In genomic region chr7:27784399-27785053, GRCh38 we compare ENCODE assay signal across 8 cellular contexts. TPM values are rescaled to one million over a fixed set of nuclear protein-coding genes. Genes with fewer than 3 reads are reported as not detected.
A peak's percentile ranks its signal among the peaks of the same experiment; 100 is the strongest.
DNase-seq lines count a peak whose midpoint lies in the region; ATAC-seq and TF ChIP-seq lines count a peak whose summit lies in the region.

No MANE protein-coding gene starts in this region.

- no peak for TF ChIP-seq POLR2A in breast epithelium (IDR thresholded peaks at IDR 0.05)

- in situ Hi-C loops in GM23248 (cut with MboI): no loop called here

- BruUV-seq in PC-3 (replicated peaks; lab: Mats Ljungman, UMichigan): no TSS peak

- ATAC-seq in PC-3 (peak; percentile 97), lung (ENCODE audit: insufficient read depth, low FRiP score) (peak; percentile 77), HG02885 (IDR thresholded peaks at IDR 0.05; ENCODE audit: poor library complexity, unreplicated experiment) (no peak), GM18868 (IDR thresholded peaks at IDR 0.05; ENCODE audit: unreplicated experiment) (no peak)

- H3K27me3 ChIP-seq in CD8-positive, alpha-beta memory T cell (ENCODE audit: insufficient read depth, low read length, poor library complexity, severe bottlenecking): no peaks in the 10 kb centered on the region
- no peaks in the 10 kb centered on the region for H3K27me3 ChIP-seq in GM23248 (replicated peaks; ENCODE audit: insufficient read depth)
- no peaks in the 10 kb centered on the region for H3K27me3 ChIP-seq in PC-3 (ENCODE audit: low read length)
- H3K27me3 ChIP-seq in breast epithelium: no peaks in the 10 kb centered on the region
- no peaks in the 10 kb centered on the region for H3K27me3 ChIP-seq in lung (ENCODE audit: control insufficient read depth, insufficient read depth)

- no peak overlapping the region for H3K27ac ChIP-seq in CD8-positive, alpha-beta memory T cell (ENCODE audit: low read depth, low read length)
- H3K27ac ChIP-seq in GM23248: no peak overlapping the region
- no peak overlapping the region for H3K27ac ChIP-seq in PC-3 (ENCODE audit: low read length)
- H3K27ac ChIP-seq in breast epithelium: no peak overlapping the region
- H3K27ac ChIP-seq in lung (ENCODE audit: low read depth in 1 of 2, low read length in 1 of 2): no peak overlapping the region

- H3K79me2 ChIP-seq in GM23248 (ENCODE audit: insufficient read depth) (peaks cover 50% of the 10 kb centered on the region), PC-3 (ENCODE audit: low read length) (peaks cover 18% of the 10 kb centered on the region)

- H3K9me2 ChIP-seq in GM23248 (ENCODE audit: insufficient read depth) (no peaks in the 10 kb centered on the region), PC-3 (replicated peaks; ENCODE audit: low read length) (no peaks in the 10 kb centered on the region)

- intact Hi-C loops in PC-3 (cut with micrococcal nuclease) (loop anchor here (1.0 to 10.0 kb wide), 4 partner anchors 137 to 310 kb away; no protein-coding TSS in a partner anchor), breast epithelium (cut with DNase I; ENCODE audit: low total_unique reads) (no loop called here)

- no peaks in the 10 kb centered on the region for H3K9me3 Mint-ChIP-seq in CD8-positive, alpha-beta memory T cell

- H3K4me3 Mint-ChIP-seq in CD8-positive, alpha-beta memory T cell: no peak overlapping the region

- TF ChIP-seq CTCF in PC-3 (conservative IDR thresholded peaks at IDR 0.05; ENCODE audit: low read depth, low read length): peak; percentile 75
- TF ChIP-seq CTCF in breast epithelium (IDR thresholded peaks at IDR 0.05): peak; percentile 31 to 47 (median 45)
- TF ChIP-seq CTCF in lung (IDR thresholded peaks at IDR 0.05; ENCODE audit: control extremely low read depth, extremely low read depth): peak; percentile 11

- H3K4me1 Mint-ChIP-seq in CD8-positive, alpha-beta memory T cell: peaks cover 18 to 43% (median 34%) of the 10 kb centered on the region in 3 donors

- H3K4me2 ChIP-seq in GM23248 (ENCODE audit: unreplicated experiment): peak overlapping the region; percentile 19
- H3K4me2 ChIP-seq in PC-3 (ENCODE audit: low read length): 0 out of 2 replicates have a peak overlapping the region, but pooled peaks have one; percentile 61

- DNase-seq in CD8-positive, alpha-beta memory T cell: peak in 3 of 5 donors; percentile 1 to 50 (median 29)
- DNase-seq in GM23248: peak; percentile 81
- DNase-seq in PC-3: peak; percentile 96
- no peak for DNase-seq in breast epithelium (ENCODE audit: low spot score in 2 of 2)
- no peak for DNase-seq in lung (ENCODE audit: low spot score)
- DNase-seq in NK-92 treated with Interleukin-12 subunit alpha and Interleukin-12 subunit beta, amount 100 ng/mL, for 24 hours (lab: John Stamatoyannopoulos, UW): no peak

- no peaks in the 10 kb centered on the region for H3K4me1 ChIP-seq in CD8-positive, alpha-beta memory T cell (ENCODE audit: insufficient read depth, low read length)
- peaks cover 16% of the 10 kb centered on the region for H3K4me1 ChIP-seq in GM23248 (ENCODE audit: insufficient read depth)
- peaks cover 24% of the 10 kb centered on the region for H3K4me1 ChIP-seq in PC-3 (ENCODE audit: insufficient read depth, low read length)
- peaks cover 0 to 9% of the 10 kb centered on the region in 2 donors for H3K4me1 ChIP-seq in breast epithelium
- peaks cover 0 to 2% of the 10 kb centered on the region in 2 donors for H3K4me1 ChIP-seq in lung (ENCODE audit: control insufficient read depth in 2 of 2, insufficient read depth in 2 of 2, low read length in 2 of 2)

- H3K9me3 ChIP-seq in CD8-positive, alpha-beta memory T cell (ENCODE audit: low read length): no peaks in the 10 kb centered on the region
- no peaks in the 10 kb centered on the region for H3K9me3 ChIP-seq in GM23248 (ENCODE audit: low read depth)
- no peaks in the 10 kb centered on the region for H3K9me3 ChIP-seq in PC-3 (ENCODE audit: low read length)
- no peaks in the 10 kb centered on the region for H3K9me3 ChIP-seq in breast epithelium
- H3K9me3 ChIP-seq in lung (ENCODE audit: control insufficient read depth in 2 of 2, insufficient read depth in 1 of 2, low read length in 1 of 2): no peaks in the 10 kb centered on the region

- no peaks in the 10 kb centered on the region for H4K20me1 ChIP-seq in GM23248 (ENCODE audit: insufficient read depth)
- H4K20me1 ChIP-seq in PC-3 (ENCODE audit: low read length): no peaks in the 10 kb centered on the region

- H3F3A ChIP-seq in GM23248 (ENCODE audit: insufficient read depth) (peaks cover 9% of the 10 kb centered on the region; the same call in 1 of the 2 replicates), PC-3 (ENCODE audit: low read length, unreplicated experiment) (no peaks in the 10 kb centered on the region)

- peaks cover 5% of the 10 kb centered on the region for H3K36me3 ChIP-seq in CD8-positive, alpha-beta memory T cell (ENCODE audit: insufficient read depth, low read length)
- H3K36me3 ChIP-seq in GM23248 (ENCODE audit: low read depth): peaks cover 25% of the 10 kb centered on the region
- peaks cover 15% of the 10 kb centered on the region; the same call in 1 of the 2 replicates for H3K36me3 ChIP-seq in PC-3 (ENCODE audit: low read depth, low read length)
- H3K36me3 ChIP-seq in breast epithelium: no peaks in the 10 kb centered on the region
- H3K36me3 ChIP-seq in lung (ENCODE audit: control insufficient read depth in 2 of 2, insufficient read depth in 2 of 2, low read length in 2 of 2): peaks cover 0 to 6% of the 10 kb centered on the region in 2 donors

- no peak overlapping the region for H3K4me3 ChIP-seq in CD8-positive, alpha-beta memory T cell (ENCODE audit: low read length)
- H3K4me3 ChIP-seq in GM23248 (no peak overlapping the region), PC-3 (ENCODE audit: low read length) (no peak overlapping the region), breast epithelium (no peak overlapping the region), lung (no peak overlapping the region)

- peaks cover 10 to 55% (median 13%) of the 10 kb centered on the region in 3 donors for H3K36me3 Mint-ChIP-seq in CD8-positive, alpha-beta memory T cell

- WGBS in GM23248 (ENCODE audit: low coverage in 1 of 2, low lambda C conversion rate in 2 of 2, missing lambda C conversion rate in 2 of 2), 2 experiments: 46 to 48% methylated on average over 6 of the region's 6 CpGs
- WGBS in lung, 2 donors: 60 to 61% methylated on average over 6 of the region's 6 CpGs

- CTCF ChIA-PET in CD8-positive, alpha-beta memory T cell (lab: Charles Lee): interaction anchor here (0.9 to 1.6 kb wide), 3 partner anchors 11 to 235 kb away, joined by 3 to 5 read pairs (median 4); no protein-coding TSS in a partner anchor
- CTCF ChIA-PET in PC-3 (lab: Charles Lee): no interaction called here

- POLR2A ChIA-PET in CD8-positive, alpha-beta memory T cell (lab: Charles Lee): no interaction called here
- POLR2A ChIA-PET in PC-3 (lab: Charles Lee; ENCODE audit: unreplicated experiment): no interaction called here

- H2AFZ ChIP-seq in GM23248 (no peak overlapping the region), PC-3 (ENCODE audit: low read length) (no peak overlapping the region)

- peak overlapping the region in 5 of 8 donors; percentile 0 to 79 (median 52) for H3K27ac Mint-ChIP-seq in CD8-positive, alpha-beta memory T cell

- no peaks in the 10 kb centered on the region for H3K27me3 Mint-ChIP-seq in CD8-positive, alpha-beta memory T cell

- H3K9ac ChIP-seq in GM23248 (no peak overlapping the region), PC-3 (ENCODE audit: low read length) (no peak overlapping the region)

RNA-seq across cellular contexts. Expression of gene TAX1BP1, which starts 44.6 kb away (rescaled TPM):
- total RNA-seq in CD8-positive, alpha-beta memory T cell: 10 to 100 TPM; 80.8 to 82.1 TPM
- 135 TPM for polyA plus RNA-seq in CD8-positive, alpha-beta memory T cell
- 79.4 and 98.1 TPM in 2 replicates for total RNA-seq in GM23248 (2014; rRNA removed; shearing (Covaris generic))
- polyA plus RNA-seq in GM23248 (2016; fragmentation: Nextera tagmentation; extraction: Ambion mirVana) (131 and 137 TPM in 2 replicates), lung (10 to 100 TPM; 61.4 to 74.0 TPM)
- total RNA-seq in PC-3 (2014; rRNA removed) (49.5 and 58.5 TPM in 2 replicates), breast epithelium (100 to 1,000 TPM; 105 to 156 (median 110) TPM), lung (100 to 1,000 TPM in 1 of 2 donors, 10 to 100 TPM in 1; 92.1 to 137 TPM)

Comparison
In these comparisons a context has a peak if more than half of its experiments do, and no peak if none do; other contexts are left out.
1. DNase-seq: peak in CD8-positive, alpha-beta memory T cell (3 of 5), GM23248 (single experiment) and PC-3 (single experiment); none in breast epithelium (0 of 2), lung (single experiment) and NK-92 treated with Interleukin-12 subunit alpha and Interleukin-12 subunit beta, amount 100 ng/mL, for 24 hours (single experiment).
2. ATAC-seq: peak in PC-3 (single experiment) and lung (single experiment); none in HG02885 (single experiment) and GM18868 (single experiment).
3. CTCF ChIP-seq: peak in every context shown above with its lines; median percentile 75 in PC-3; 45 in breast epithelium; 11 in lung.